10 cellular contexts compared by ENCODE assay signal in genomic region chr10:5547934-5548660, GRCh38. TPM values are rescaled to one million over a fixed set of nuclear protein-coding genes. Genes with fewer than 3 reads are reported as not detected.
A peak's percentile ranks its signal among the peaks of the same experiment; 100 is the strongest.
DNase-seq lines count a peak whose midpoint lies in the region; ATAC-seq and TF ChIP-seq lines count a peak whose summit lies in the region.
"Had no signal": no experiment of that assay in that cellular context is flagged by ENCODE, and none has a peak within 500 bp of the region (broad histone marks: within the 10 kb centered on the region; RNA-seq: fewer than 3 reads in every experiment).

No MANE protein-coding gene starts in this region.

- H3K9me3 Mint-ChIP-seq in activated naive CD8-positive, alpha-beta T cell treated with anti-CD3 and anti-CD28 coated beads, Interleukin-2, amount 10 ng/mL, durations not matched to agents 7 days and 5 days, result peaks cover 2% of the 10 kb centered on the region
- peaks cover 5% of the 10 kb centered on the region for H3K9me3 Mint-ChIP-seq in activated naive CD8-positive, alpha-beta T cell treated with anti-CD3 and anti-CD28 coated beads, Interleukin-2, amount 50 U/mL, for 24 hours
- H3K9me3 Mint-ChIP-seq in chondrocyte (ENCODE audit: low read depth), result peaks cover 7% of the 10 kb centered on the region
- peaks cover 4% of the 10 kb centered on the region for H3K9me3 Mint-ChIP-seq in activated T-helper 1 cell treated with anti-CD3 and anti-CD28 coated beads, Interleukin-12 subunit alpha, Interleukin-12 subunit beta, Interleukin-2, Interleukin-4 antibody, amounts not matched to agents 30 ng/mL and 10 ng/mL and 1 ng/mL, durations not matched to agents 14 hours and 24 hours and 36 hours
- H3K9me3 Mint-ChIP-seq: CD4-positive, alpha-beta T cell had no signal

- H3K27me3 Mint-ChIP-seq in activated naive CD8-positive, alpha-beta T cell treated with anti-CD3 and anti-CD28 coated beads, Interleukin-2, amount 10 ng/mL, durations not matched to agents 7 days and 5 days, result peaks cover 3% of the 10 kb centered on the region
- H3K27me3 Mint-ChIP-seq in activated naive CD8-positive, alpha-beta T cell treated with anti-CD3 and anti-CD28 coated beads, Interleukin-2, amount 50 U/mL, for 24 hours, result peaks cover 4% of the 10 kb centered on the region
- H3K27me3 Mint-ChIP-seq in chondrocyte (ENCODE audit: low read depth), result no peaks in the 10 kb centered on the region
- H3K27me3 Mint-ChIP-seq in activated T-helper 1 cell treated with anti-CD3 and anti-CD28 coated beads, Interleukin-12 subunit alpha, Interleukin-12 subunit beta, Interleukin-2, Interleukin-4 antibody, amounts not matched to agents 30 ng/mL and 10 ng/mL and 1 ng/mL, durations not matched to agents 14 hours and 24 hours and 36 hours (ENCODE audit: insufficient read depth), result peaks cover 5% of the 10 kb centered on the region
- H3K27me3 Mint-ChIP-seq: CD4-positive, alpha-beta T cell had no signal

- no peak overlapping the region for H3K4me3 Mint-ChIP-seq in activated naive CD8-positive, alpha-beta T cell treated with anti-CD3 and anti-CD28 coated beads, Interleukin-2, amount 10 ng/mL, durations not matched to agents 7 days and 5 days
- no peak overlapping the region for H3K4me3 Mint-ChIP-seq in activated naive CD8-positive, alpha-beta T cell treated with anti-CD3 and anti-CD28 coated beads, Interleukin-2, amount 50 U/mL, for 24 hours
- H3K4me3 Mint-ChIP-seq in chondrocyte (ENCODE audit: unreplicated experiment), result no peak overlapping the region
- no peak overlapping the region for H3K4me3 Mint-ChIP-seq in activated T-helper 1 cell treated with anti-CD3 and anti-CD28 coated beads, Interleukin-12 subunit alpha, Interleukin-12 subunit beta, Interleukin-2, Interleukin-4 antibody, amounts not matched to agents 30 ng/mL and 10 ng/mL and 1 ng/mL, durations not matched to agents 14 hours and 24 hours and 36 hours
- H3K4me3 Mint-ChIP-seq: CD4-positive, alpha-beta T cell had no signal

- no peak overlapping the region for H3K27ac ChIP-seq in mesendoderm (ENCODE audit: low read depth, low read length)

- no peaks in the 10 kb centered on the region for H3K36me3 ChIP-seq in mesendoderm (ENCODE audit: control insufficient read depth, insufficient read depth, low read length)

- H3K27me3 ChIP-seq in mesendoderm (ENCODE audit: insufficient read depth, low read length, poor library complexity), result no peaks in the 10 kb centered on the region

- peak; percentile 18 for DNase-seq in activated naive CD8-positive, alpha-beta T cell treated with anti-CD3 and anti-CD28 coated beads, Interleukin-2, amount 10 ng/mL, durations not matched to agents 7 days and 5 days
- no peak for DNase-seq in activated naive CD8-positive, alpha-beta T cell treated with anti-CD3 and anti-CD28 coated beads, Interleukin-2, amount 50 U/mL, for 24 hours
- DNase-seq in chondrocyte (ENCODE audit: low spot score), result peak; percentile 64
- no peak for DNase-seq in mesendoderm
- DNase-seq in NCI-H1694 treated with DMSO at 0.1 percent for 48 hours (lab: John Stamatoyannopoulos, UW), result no peak
- DNase-seq in activated T-helper 1 cell treated with anti-CD3 and anti-CD28 coated beads, Interleukin-12 subunit alpha, Interleukin-12 subunit beta, Interleukin-2, Interleukin-4 antibody, amounts not matched to agents 30 ng/mL and 10 ng/mL and 1 ng/mL, durations not matched to agents 14 hours and 24 hours and 36 hours (ENCODE audit: low spot score), result no peak

- H4K5ac ChIP-seq in mesendoderm (ENCODE audit: low read length), result no peak overlapping the region

- H4K8ac ChIP-seq in mesendoderm (ENCODE audit: low read depth, low read length), result no peak overlapping the region

- H2AK5ac ChIP-seq in mesendoderm (ENCODE audit: low read length), result no peak overlapping the region

- TF ChIP-seq CTCF in chondrocyte (IDR thresholded peaks at IDR 0.05), result no peak

- no peak for ATAC-seq in activated naive CD8-positive, alpha-beta T cell treated with anti-CD3 and anti-CD28 coated beads, Interleukin-2, amount 10 ng/mL, durations not matched to agents 7 days and 5 days (ENCODE audit: low read depth)
- no peak for ATAC-seq in activated naive CD8-positive, alpha-beta T cell treated with anti-CD3 and anti-CD28 coated beads, Interleukin-2, amount 50 U/mL, for 24 hours
- no peak for ATAC-seq in HG03460 (IDR thresholded peaks at IDR 0.05; ENCODE audit: unreplicated experiment)
- no peak for ATAC-seq in GM18907 (IDR thresholded peaks at IDR 0.05; ENCODE audit: unreplicated experiment)

- no peaks in the 10 kb centered on the region for H3K36me3 Mint-ChIP-seq in activated naive CD8-positive, alpha-beta T cell treated with anti-CD3 and anti-CD28 coated beads, Interleukin-2, amount 10 ng/mL, durations not matched to agents 7 days and 5 days
- no peaks in the 10 kb centered on the region for H3K36me3 Mint-ChIP-seq in activated naive CD8-positive, alpha-beta T cell treated with anti-CD3 and anti-CD28 coated beads, Interleukin-2, amount 50 U/mL, for 24 hours (ENCODE audit: low read depth)
- no peaks in the 10 kb centered on the region for H3K36me3 Mint-ChIP-seq in chondrocyte (ENCODE audit: low read depth)
- no peaks in the 10 kb centered on the region for H3K36me3 Mint-ChIP-seq in activated T-helper 1 cell treated with anti-CD3 and anti-CD28 coated beads, Interleukin-12 subunit alpha, Interleukin-12 subunit beta, Interleukin-2, Interleukin-4 antibody, amounts not matched to agents 30 ng/mL and 10 ng/mL and 1 ng/mL, durations not matched to agents 14 hours and 24 hours and 36 hours (ENCODE audit: low read depth)

- H3K9ac ChIP-seq in mesendoderm (ENCODE audit: low read length), result no peak overlapping the region

- no peak overlapping the region for H2BK5ac ChIP-seq in mesendoderm (ENCODE audit: low read length)

- H3K4me1 Mint-ChIP-seq in activated naive CD8-positive, alpha-beta T cell treated with anti-CD3 and anti-CD28 coated beads, Interleukin-2, amount 10 ng/mL, durations not matched to agents 7 days and 5 days, result peaks cover 19% of the 10 kb centered on the region
- H3K4me1 Mint-ChIP-seq in activated naive CD8-positive, alpha-beta T cell treated with anti-CD3 and anti-CD28 coated beads, Interleukin-2, amount 50 U/mL, for 24 hours, result peaks cover 27% of the 10 kb centered on the region
- H3K4me1 Mint-ChIP-seq in chondrocyte (ENCODE audit: low read depth), result peaks cover 8% of the 10 kb centered on the region
- H3K4me1 Mint-ChIP-seq in activated T-helper 1 cell treated with anti-CD3 and anti-CD28 coated beads, Interleukin-12 subunit alpha, Interleukin-12 subunit beta, Interleukin-2, Interleukin-4 antibody, amounts not matched to agents 30 ng/mL and 10 ng/mL and 1 ng/mL, durations not matched to agents 14 hours and 24 hours and 36 hours (ENCODE audit: low read depth), result peaks cover 25% of the 10 kb centered on the region

- H3K4me3 ChIP-seq in mesendoderm (ENCODE audit: low read length), result no peak overlapping the region

- H3K56ac ChIP-seq in mesendoderm (ENCODE audit: low read length), result peak overlapping the region; percentile 11

- H2BK15ac ChIP-seq in mesendoderm (replicated peaks; ENCODE audit: low read depth), result no peak overlapping the region

- WGBS in mesendoderm (ENCODE audit: extremely low coverage, insufficient coverage, low lambda C conversion rate), result no CpG with 5 or more reads among the region's 16 CpGs

- POLR2A ChIA-PET in activated naive CD8-positive, alpha-beta T cell treated with anti-CD3 and anti-CD28 coated beads, Interleukin-2, amount 10 ng/mL, durations not matched to agents 7 days and 5 days (lab: Charles Lee), result interaction anchor here (1.2 kb wide), 1 partner anchor 101 kb away, joined by 4 read pairs; no protein-coding TSS in a partner anchor

- H3K4ac ChIP-seq in mesendoderm (ENCODE audit: low read depth, low read length), result no peak overlapping the region

- no peak overlapping the region for H3K4me2 ChIP-seq in mesendoderm (ENCODE audit: low read length)

- no peak overlapping the region for H3K23ac ChIP-seq in mesendoderm (ENCODE audit: low read length)

- intact Hi-C loops in activated T-helper 1 cell treated with anti-CD3 and anti-CD28 coated beads, Interleukin-12 subunit alpha, Interleukin-12 subunit beta, Interleukin-2, Interleukin-4 antibody, amounts not matched to agents 30 ng/mL and 10 ng/mL and 1 ng/mL, durations not matched to agents 14 hours and 24 hours and 36 hours (cut with micrococcal nuclease), result loop anchor here (2.0 kb wide), 2 partner anchors 17 to 101 kb away; no protein-coding TSS in a partner anchor

- no peaks in the 10 kb centered on the region for H3K79me2 ChIP-seq in mesendoderm (ENCODE audit: control insufficient read depth, insufficient read depth, low read length)

- no peak overlapping the region for H3K27ac Mint-ChIP-seq in activated naive CD8-positive, alpha-beta T cell treated with anti-CD3 and anti-CD28 coated beads, Interleukin-2, amount 10 ng/mL, durations not matched to agents 7 days and 5 days
- H3K27ac Mint-ChIP-seq in activated naive CD8-positive, alpha-beta T cell treated with anti-CD3 and anti-CD28 coated beads, Interleukin-2, amount 50 U/mL, for 24 hours, result no peak overlapping the region
- H3K27ac Mint-ChIP-seq in chondrocyte (ENCODE audit: unreplicated experiment), result no peak overlapping the region
- no peak overlapping the region for H3K27ac Mint-ChIP-seq in activated T-helper 1 cell treated with anti-CD3 and anti-CD28 coated beads, Interleukin-12 subunit alpha, Interleukin-12 subunit beta, Interleukin-2, Interleukin-4 antibody, amounts not matched to agents 30 ng/mL and 10 ng/mL and 1 ng/mL, durations not matched to agents 14 hours and 24 hours and 36 hours
- H3K27ac Mint-ChIP-seq: CD4-positive, alpha-beta T cell had no signal

- H3K79me1 ChIP-seq in mesendoderm (ENCODE audit: low read length), result no peaks in the 10 kb centered on the region

- no peaks in the 10 kb centered on the region for H3K4me1 ChIP-seq in mesendoderm (ENCODE audit: control insufficient read depth, low read depth, low read length)

- H3K18ac ChIP-seq in mesendoderm (ENCODE audit: low read length), result no peak overlapping the region

- no peak overlapping the region for H2BK120ac ChIP-seq in mesendoderm (ENCODE audit: low read depth, low read length)

RNA-seq across cellular contexts. Expression of gene CALML3, which starts 23.3 kb away (rescaled TPM):
- not detected for total RNA-seq in activated naive CD8-positive, alpha-beta T cell treated with anti-CD3 and anti-CD28 coated beads, Interleukin-2, amount 10 ng/mL, durations not matched to agents 7 days and 5 days
- not detected in 3 replicates for total RNA-seq in chondrocyte
- polyA plus RNA-seq in mesendoderm (2013, experiment 1 of 2), result not detected
- not detected for polyA plus RNA-seq in mesendoderm (2013, experiment 2 of 2)
- total RNA-seq in activated T-helper 1 cell treated with anti-CD3 and anti-CD28 coated beads, Interleukin-12 subunit alpha, Interleukin-12 subunit beta, Interleukin-2, Interleukin-4 antibody, amounts not matched to agents 30 ng/mL and 10 ng/mL and 1 ng/mL, durations not matched to agents 14 hours and 24 hours and 36 hours, result not detected in 2 replicates
- total RNA-seq: CD4-positive, alpha-beta T cell; dermis microvascular lymphatic vessel endothelial cell had no signal

RNA-seq across cellular contexts. Expression of gene CALML5, which starts 48.7 kb away (rescaled TPM):
- total RNA-seq in activated naive CD8-positive, alpha-beta T cell treated with anti-CD3 and anti-CD28 coated beads, Interleukin-2, amount 10 ng/mL, durations not matched to agents 7 days and 5 days, result not detected
- not detected in 3 replicates for total RNA-seq in chondrocyte
- not detected for polyA plus RNA-seq in mesendoderm (2013, experiment 1 of 2)
- polyA plus RNA-seq in mesendoderm (2013, experiment 2 of 2), result not detected
- not detected in 2 replicates for total RNA-seq in activated T-helper 1 cell treated with anti-CD3 and anti-CD28 coated beads, Interleukin-12 subunit alpha, Interleukin-12 subunit beta, Interleukin-2, Interleukin-4 antibody, amounts not matched to agents 30 ng/mL and 10 ng/mL and 1 ng/mL, durations not matched to agents 14 hours and 24 hours and 36 hours
- total RNA-seq: CD4-positive, alpha-beta T cell; dermis microvascular lymphatic vessel endothelial cell had no signal

Comparison
In these comparisons a context has a peak if more than half of its experiments do, and no peak if none do; other contexts are left out.
1. DNase-seq: peak in activated naive CD8-positive, alpha-beta T cell treated with anti-CD3 and anti-CD28 coated beads, Interleukin-2, amount 10 ng/mL, durations not matched to agents 7 days and 5 days (single experiment) and chondrocyte (single experiment); none in activated naive CD8-positive, alpha-beta T cell treated with anti-CD3 and anti-CD28 coated beads, Interleukin-2, amount 50 U/mL, for 24 hours (single experiment), mesendoderm (single experiment), NCI-H1694 treated with DMSO at 0.1 percent for 48 hours (single experiment) and activated T-helper 1 cell treated with anti-CD3 and anti-CD28 coated beads, Interleukin-12 subunit alpha, Interleukin-12 subunit beta, Interleukin-2, Interleukin-4 antibody, amounts not matched to agents 30 ng/mL and 10 ng/mL and 1 ng/mL, durations not matched to agents 14 hours and 24 hours and 36 hours (single experiment).